Comparison of ENCODE assay signal across 8 cellular contexts in genomic region chr10:103763374-103764202, GRCh38.
DNase-seq lines count a peak whose midpoint lies in the region; ATAC-seq and TF ChIP-seq lines count a peak whose summit lies in the region.

No MANE protein-coding gene starts in this region.

- TF ChIP-seq CTCF in CD8-positive, alpha-beta T cell (IDR thresholded peaks at IDR 0.05), result no peak
- TF ChIP-seq CTCF in WTC11 (IDR thresholded peaks at IDR 0.05), result no peak

- no peaks in the 10 kb centered on the region for H3K27me3 ChIP-seq in CD8-positive, alpha-beta T cell (ENCODE audit: insufficient read depth, low read length)

- H3K27ac Mint-ChIP-seq in CD8-positive, alpha-beta T cell, result peak overlapping the region; percentile 83
- H3K27ac Mint-ChIP-seq in WTC11, result 0 out of 2 replicates have a peak overlapping the region, but pooled peaks have one; percentile 24

- H3K36me3 ChIP-seq in CD8-positive, alpha-beta T cell (ENCODE audit: insufficient read depth, low read length), result no peaks in the 10 kb centered on the region

- no peak overlapping the region for H3K27ac ChIP-seq in CD8-positive, alpha-beta T cell (ENCODE audit: low read depth, low read length)

- CTCF ChIA-PET in CD8-positive, alpha-beta T cell (lab: Charles Lee), result interaction anchor here (0.7 to 2.6 kb wide), 10 partner anchors 8 to 95 kb away, joined by 3 to 10 read pairs (median 4); partner anchors contain the start of gene SH3PXD2A
- CTCF ChIA-PET in WTC11 (lab: Charles Lee), result interaction anchor here (0.9 to 2.4 kb wide), 6 partner anchors 9 to 85 kb away, joined by 3 to 10 read pairs (median 4); no protein-coding TSS in a partner anchor

- peak overlapping the region; percentile 51 for H3K4me3 Mint-ChIP-seq in CD8-positive, alpha-beta T cell
- no peak overlapping the region for H3K4me3 Mint-ChIP-seq in WTC11

- ATAC-seq in CD8-positive, alpha-beta T cell, result peak; percentile 16
- ATAC-seq in HG02981 (IDR thresholded peaks at IDR 0.05; ENCODE audit: unreplicated experiment) (peak; percentile 35), WTC11 (no peak), HG02623 (IDR thresholded peaks at IDR 0.05; ENCODE audit: unreplicated experiment) (no peak), GM21528 (IDR thresholded peaks at IDR 0.05; ENCODE audit: low FRiP score, unreplicated experiment) (no peak)

- H3K4me3 ChIP-seq in CD8-positive, alpha-beta T cell (ENCODE audit: low read depth, low read length), result peak overlapping the region; percentile 21

- no peaks in the 10 kb centered on the region for H3K36me3 Mint-ChIP-seq in CD8-positive, alpha-beta T cell
- no peaks in the 10 kb centered on the region for H3K36me3 Mint-ChIP-seq in WTC11

- H3K27me3 Mint-ChIP-seq in CD8-positive, alpha-beta T cell (ENCODE audit: low read depth), result no peaks in the 10 kb centered on the region
- H3K27me3 Mint-ChIP-seq in WTC11 (ENCODE audit: low read depth), result no peaks in the 10 kb centered on the region

- POLR2A ChIA-PET in CD8-positive, alpha-beta T cell (lab: Charles Lee), result interaction anchor here (1.5 to 2.2 kb wide), 2 partner anchors 9 to 358 kb away, joined by 7 to 9 read pairs; partner anchors contain the start of gene SFR1
- POLR2A ChIA-PET in WTC11 (lab: Charles Lee), result interaction anchor here (0.6 to 0.8 kb wide), 4 partner anchors 16 to 104 kb away, joined by 3 to 4 read pairs (median 3); no protein-coding TSS in a partner anchor

- peaks cover 60% of the 10 kb centered on the region for H3K4me1 ChIP-seq in CD8-positive, alpha-beta T cell (ENCODE audit: insufficient read depth, low read length)

- peaks cover 75% of the 10 kb centered on the region for H3K4me1 Mint-ChIP-seq in CD8-positive, alpha-beta T cell (ENCODE audit: low read depth)
- H3K4me1 Mint-ChIP-seq in WTC11, result peaks cover 51% of the 10 kb centered on the region

- H3K9me3 ChIP-seq in CD8-positive, alpha-beta T cell (ENCODE audit: low read length), result no peaks in the 10 kb centered on the region

- H3K9me3 Mint-ChIP-seq in CD8-positive, alpha-beta T cell, result no peaks in the 10 kb centered on the region
- no peaks in the 10 kb centered on the region for H3K9me3 Mint-ChIP-seq in WTC11

- intact Hi-C loops in CD8-positive, alpha-beta T cell (cut with DNase I, micrococcal nuclease), result loop anchor here in 1 of 2 experiments (1.0 kb wide), 1 partner anchor 9 kb away; no protein-coding TSS in a partner anchor

- DNase-seq in CD8-positive, alpha-beta T cell, result peak in 3 of 7 experiments; percentile 16 to 62 (median 18)
- no peak for DNase-seq in WTC11 (ENCODE audit: low spot score)
- DNase-seq in lung microvascular endothelial cell (ENCODE audit: low read depth in 2 of 2), result peak; percentile 45 to 75
- no peak for DNase-seq in NCI-H524 (lab: John Stamatoyannopoulos, UW)
- DNase-seq in NCI-H1417 treated with DMSO at 0.1 percent for 48 hours (lab: John Stamatoyannopoulos, UW), result no peak

TF ChIP-seq in WTC11, 78 proteins besides CTCF, POLR2A, EP300 and RAD21:
- 0 out of 2 replicates have a peak, but pooled peaks have one; percentile 33 for TF ChIP-seq NFE2L1 (CRISPR knock-in tag; IDR thresholded peaks at IDR 0.05)
- no peak for TF ChIP-seq AFF4 (CRISPR knock-in tag; IDR thresholded peaks at IDR 0.05; ENCODE audit: borderline replicate concordance)

Comparison
In these comparisons a context has a peak if more than half of its experiments do, and no peak if none do; other contexts are left out.
1. ATAC-seq: peak in CD8-positive, alpha-beta T cell (single experiment) and HG02981 (single experiment); none in WTC11 (single experiment), HG02623 (single experiment) and GM21528 (single experiment).
2. DNase-seq: peak in lung microvascular endothelial cell (2 of 2); none in WTC11 (single experiment), NCI-H524 (0 of 2) and NCI-H1417 treated with DMSO at 0.1 percent for 48 hours (single experiment).